Comparison of ENCODE assay signal across 17 cellular contexts in genomic region chr17:5840811-5841446, GRCh38.
DNase-seq lines count a peak whose midpoint lies in the region; ATAC-seq, FAIRE-seq and TF ChIP-seq lines count a peak whose summit lies in the region.
"Had no signal": no experiment of that assay in that cellular context is flagged by ENCODE, and none has a peak within 500 bp of the region (broad histone marks: within the 10 kb centered on the region; RNA-seq: fewer than 3 reads in every experiment).

No MANE protein-coding gene starts in this region.

- TF ChIP-seq CTCF in WTC11 (IDR thresholded peaks at IDR 0.05) (no peak), Caco-2 (IDR thresholded peaks at IDR 0.05; ENCODE audit: insufficient read depth in 1 of 2, low read depth in 1 of 2, low read length in 1 of 2, severe bottlenecking in 1 of 2, unreplicated experiment in 1 of 2) (no peak)

- no peaks in the 10 kb centered on the region for H3K36me3 ChIP-seq in Caco-2 (ENCODE audit: control insufficient read depth, insufficient read depth, low read length)
- H3K36me3 ChIP-seq: BLaER1 treated with 17β-estradiol and CSF1 and Interleukin-3, amounts not matched to agents 10 nM and 100 nM had no signal

- H3K9me3 ChIP-seq in Caco-2, result no peaks in the 10 kb centered on the region
- H3K9me3 ChIP-seq: A549; BLaER1 treated with 17β-estradiol and CSF1 and Interleukin-3, amounts not matched to agents 10 nM and 100 nM had no signal

- CTCF ChIA-PET in WTC11 (lab: Charles Lee) (interaction anchor here (0.6 to 3.3 kb wide), 3 partner anchors 228 to 572 kb away, joined by 3 to 16 read pairs (median 3); no protein-coding TSS in a partner anchor), Caco-2 (lab: Charles Lee) (no interaction called here)

- no peaks in the 10 kb centered on the region for H3K4me1 Mint-ChIP-seq in activated CD4-positive, alpha-beta T cell treated with anti-CD3 and anti-CD28 coated beads, Interleukin-2, amount 10 ng/mL, durations not matched to agents 24 days and 14 days
- peaks cover 21% of the 10 kb centered on the region for H3K4me1 Mint-ChIP-seq in WTC11
- no peaks in the 10 kb centered on the region for H3K4me1 Mint-ChIP-seq in Caco-2 (ENCODE audit: low read depth, unreplicated experiment)

- intact Hi-C loops in activated CD4-positive, alpha-beta T cell treated with anti-CD3 and anti-CD28 coated beads, Interleukin-2, amount 10 ng/mL, durations not matched to agents 24 days and 14 days (cut with micrococcal nuclease), result no loop called here
- intact Hi-C loops in Caco-2 (cut with micrococcal nuclease; ENCODE audit: unreplicated experiment), result no loop called here

- H3K4me1 ChIP-seq in Caco-2, result no peaks in the 10 kb centered on the region
- H3K4me1 ChIP-seq: BLaER1 treated with 17β-estradiol and CSF1 and Interleukin-3, amounts not matched to agents 10 nM and 100 nM had no signal

- H3K36me3 Mint-ChIP-seq in activated CD4-positive, alpha-beta T cell treated with anti-CD3 and anti-CD28 coated beads, Interleukin-2, amount 10 ng/mL, durations not matched to agents 24 days and 14 days (ENCODE audit: low read depth), result no peaks in the 10 kb centered on the region
- H3K36me3 Mint-ChIP-seq in WTC11 (no peaks in the 10 kb centered on the region), Caco-2 (ENCODE audit: insufficient read depth, unreplicated experiment) (no peaks in the 10 kb centered on the region)
- H3K36me3 Mint-ChIP-seq: CD8-positive, alpha-beta T cell had no signal

- no peak overlapping the region for H3K4me3 Mint-ChIP-seq in activated CD4-positive, alpha-beta T cell treated with anti-CD3 and anti-CD28 coated beads, Interleukin-2, amount 10 ng/mL, durations not matched to agents 24 days and 14 days
- H3K4me3 Mint-ChIP-seq in WTC11, result no peak overlapping the region
- H3K4me3 Mint-ChIP-seq in Caco-2 (ENCODE audit: unreplicated experiment), result no peak overlapping the region
- H3K4me3 Mint-ChIP-seq: CD8-positive, alpha-beta T cell had no signal

- no peaks in the 10 kb centered on the region for H3K27me3 ChIP-seq in Caco-2 (replicated peaks; ENCODE audit: control insufficient read depth, insufficient read depth, low read length)
- H3K27me3 ChIP-seq: BLaER1 treated with 17β-estradiol and CSF1 and Interleukin-3, amounts not matched to agents 10 nM and 100 nM had no signal

- H3K9me3 Mint-ChIP-seq in activated CD4-positive, alpha-beta T cell treated with anti-CD3 and anti-CD28 coated beads, Interleukin-2, amount 10 ng/mL, durations not matched to agents 24 days and 14 days, result no peaks in the 10 kb centered on the region
- no peaks in the 10 kb centered on the region for H3K9me3 Mint-ChIP-seq in WTC11
- H3K9me3 Mint-ChIP-seq in Caco-2 (ENCODE audit: unreplicated experiment), result no peaks in the 10 kb centered on the region
- H3K9me3 Mint-ChIP-seq: CD8-positive, alpha-beta T cell had no signal

- BruUV-seq in Caco-2 (replicated peaks; lab: Mats Ljungman, UMichigan), result no TSS peak

- H3K4me3 ChIP-seq in Caco-2 (ENCODE audit: low read depth, low read length), result no peak overlapping the region
- H3K4me3 ChIP-seq: A549; BLaER1 treated with 17β-estradiol and CSF1 and Interleukin-3, amounts not matched to agents 10 nM and 100 nM; PC-9 had no signal

- peak; percentile 25; the same call in 1 of the 2 replicates for ATAC-seq in WTC11
- ATAC-seq: A549; CD8-positive, alpha-beta T cell had no signal

- POLR2A ChIA-PET in WTC11 (lab: Charles Lee), result interaction anchor here (1.6 kb wide), 1 partner anchor 24 kb away, joined by 4 read pairs; no protein-coding TSS in a partner anchor
- POLR2A ChIA-PET in Caco-2 (lab: Charles Lee), result no interaction called here

- H3K27ac Mint-ChIP-seq in activated CD4-positive, alpha-beta T cell treated with anti-CD3 and anti-CD28 coated beads, Interleukin-2, amount 10 ng/mL, durations not matched to agents 24 days and 14 days, result no peak overlapping the region
- H3K27ac Mint-ChIP-seq in WTC11 (no peak overlapping the region), Caco-2 (ENCODE audit: unreplicated experiment) (no peak overlapping the region)
- H3K27ac Mint-ChIP-seq: CD8-positive, alpha-beta T cell had no signal

- H3K27me3 Mint-ChIP-seq in activated CD4-positive, alpha-beta T cell treated with anti-CD3 and anti-CD28 coated beads, Interleukin-2, amount 10 ng/mL, durations not matched to agents 24 days and 14 days, result no peaks in the 10 kb centered on the region
- H3K27me3 Mint-ChIP-seq in WTC11 (ENCODE audit: low read depth) (no peaks in the 10 kb centered on the region), Caco-2 (ENCODE audit: insufficient read depth, unreplicated experiment) (no peaks in the 10 kb centered on the region)

- DNase-seq in activated CD4-positive, alpha-beta T cell treated with anti-CD3 and anti-CD28 coated beads, Interleukin-2, amount 10 ng/mL, durations not matched to agents 24 days and 14 days, result peak; percentile 41
- no peak for DNase-seq in activated CD4-positive, alpha-beta T cell treated with anti-CD3 and anti-CD28 coated beads for 4 hours
- DNase-seq in WTC11 (ENCODE audit: low spot score) (no peak), frontal cortex (ENCODE audit: low spot score in 2 of 2) (no peak), Caco-2 (no peak), HK-2 (ENCODE audit: unreplicated experiment) (no peak), NCI-H2029 (lab: John Stamatoyannopoulos, UW) (no peak)
- DNase-seq: CD8-positive, alpha-beta T cell; DMS79 treated with DMSO at 0.1 percent for 48 hours; NCI-H1092; NCI-H1436 treated with DMSO at 0.1 percent for 48 hours; NCI-H2029 treated with DMSO at 0.1 percent for 48 hours; PC-9 had no signal

- FAIRE-seq in frontal cortex (lab: Jason Lieb, UNC), result peak; percentile 99
- FAIRE-seq: A549, D721Med, H54 had no signal

TF ChIP-seq in WTC11, 78 proteins besides CTCF, POLR2A, EP300 and RAD21:
- TF ChIP-seq TEAD1 (CRISPR knock-in tag; IDR thresholded peaks at IDR 0.05) (no peak), RORB (CRISPR knock-in tag; IDR thresholded peaks at IDR 0.05) (no peak), ELF4 (CRISPR knock-in tag; IDR thresholded peaks at IDR 0.05; ENCODE audit: low read depth) (no peak), HMGA2 (CRISPR knock-in tag; IDR thresholded peaks at IDR 0.05) (peak; percentile 99)
- TF ChIP-seq, protein P1, sequence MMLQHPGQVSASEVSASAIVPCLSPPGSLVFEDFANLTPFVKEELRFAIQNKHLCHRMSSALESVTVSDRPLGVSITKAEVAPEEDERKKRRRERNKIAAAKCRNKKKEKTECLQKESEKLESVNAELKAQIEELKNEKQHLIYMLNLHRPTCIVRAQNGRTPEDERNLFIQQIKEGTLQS (CRISPR knock-in tag; conservative IDR thresholded peaks at IDR 0.05), result no peak
